9 cellular contexts compared by ENCODE assay signal in genomic region chr20:62860391-62860923, GRCh38. TPM values are rescaled to one million over a fixed set of nuclear protein-coding genes. Genes with fewer than 3 reads are reported as not detected.
DNase-seq lines count a peak whose midpoint lies in the region; ATAC-seq, FAIRE-seq and TF ChIP-seq lines count a peak whose summit lies in the region.
"Had no signal": no experiment of that assay in that cellular context is flagged by ENCODE, and none has a peak within 500 bp of the region (broad histone marks: within the 10 kb centered on the region; RNA-seq: fewer than 3 reads in every experiment).

No MANE protein-coding gene starts in this region.

- H3K27ac ChIP-seq in K562 (ENCODE audit: extremely low read depth, low read depth, low read length) (no peak overlapping the region), left lung (no peak overlapping the region), tibial nerve (peak overlapping the region in 2 of 4 donors; percentile 3 to 73), MM.1S (ENCODE audit: low read length) (no peak overlapping the region)
- H3K27ac ChIP-seq: body of pancreas had no signal

- CTCF ChIA-PET in K562 (lab: Yijun Ruan, JAX; ENCODE audit: low intra/inter-chr PET ratio): no interaction called here

- H3K9ac ChIP-seq in Loucy (ENCODE audit: low read depth, low read length, poor library complexity, severe bottlenecking) (peak overlapping the region; percentile 80), K562 (ENCODE audit: insufficient read depth in 1 of 2, low read depth in 2 of 2, low read length in 2 of 2) (peak overlapping the region; percentile 35 to 95), MM.1S (ENCODE audit: low read length) (no peak overlapping the region)

- no peaks in the 10 kb centered on the region for H3K9me1 ChIP-seq in K562 (ENCODE audit: control insufficient read depth, insufficient read depth, low read length)

- BruUV-seq in K562 (replicated peaks; lab: Mats Ljungman, UMichigan): no TSS peak

- H4K20me1 ChIP-seq in Loucy (ENCODE audit: insufficient read depth, low read length, poor library complexity, severe bottlenecking) (peaks cover 6% of the 10 kb centered on the region), K562 (replicated peaks; ENCODE audit: control insufficient read depth, insufficient read depth, low read length) (0 out of 2 replicates have a peak, but pooled peaks cover 7% of the 10 kb centered on the region), MM.1S (ENCODE audit: insufficient read depth, low read length) (no peaks in the 10 kb centered on the region)

- no peak for ATAC-seq in K562
- no peak for ATAC-seq in left lung
- ATAC-seq in GM21717 (IDR thresholded peaks at IDR 0.05; ENCODE audit: unreplicated experiment): no peak

- peaks cover 6% of the 10 kb centered on the region; the same call in 1 of the 2 replicates for H3K36me3 ChIP-seq in Loucy (ENCODE audit: insufficient read depth, low read length)
- peaks cover 29% of the 10 kb centered on the region for H3K36me3 ChIP-seq in K562 (ENCODE audit: control insufficient read depth, insufficient read depth, low read length)
- peaks cover 0 to 10% of the 10 kb centered on the region in 2 donors for H3K36me3 ChIP-seq in left lung
- peaks cover 0 to 25% (median 0%) of the 10 kb centered on the region in 3 donors for H3K36me3 ChIP-seq in tibial nerve
- no peaks in the 10 kb centered on the region for H3K36me3 ChIP-seq in MM.1S (replicated peaks; ENCODE audit: insufficient read depth, low read length)

- H2AFZ ChIP-seq in Loucy (ENCODE audit: low read length) (no peak overlapping the region), K562 (ENCODE audit: low read depth, low read length) (no peak overlapping the region), MM.1S (ENCODE audit: low read length) (no peak overlapping the region)

- H3K27me3 ChIP-seq in Loucy (ENCODE audit: insufficient read depth, low read length, poor library complexity, severe bottlenecking) (no peaks in the 10 kb centered on the region), K562 (ENCODE audit: control insufficient read depth in 2 of 2, insufficient read depth in 2 of 2, low read length in 2 of 2) (no peaks in the 10 kb centered on the region), left lung (peaks cover 0 to 12% of the 10 kb centered on the region in 2 donors), tibial nerve (no peaks in the 10 kb centered on the region), MM.1S (replicated peaks; ENCODE audit: insufficient read depth, low read length) (peaks cover 15% of the 10 kb centered on the region)
- H3K27me3 ChIP-seq: body of pancreas had no signal

- H3K4me1 ChIP-seq in Loucy (ENCODE audit: insufficient read depth, low read length, poor library complexity, severe bottlenecking): peaks cover 19% of the 10 kb centered on the region
- peaks cover 13 to 33% of the 10 kb centered on the region in 2 experiments; a peak in 4 of 5 replicates for H3K4me1 ChIP-seq in K562 (replicated peaks in 1 of 2; ENCODE audit: control insufficient read depth in 2 of 2, insufficient read depth in 2 of 2, low read length in 2 of 2)
- peaks cover 7 to 19% of the 10 kb centered on the region in 2 donors for H3K4me1 ChIP-seq in left lung
- H3K4me1 ChIP-seq in tibial nerve: peaks cover 0 to 26% (median 13%) of the 10 kb centered on the region in 4 donors
- peaks cover 3% of the 10 kb centered on the region; the same call in 1 of the 2 replicates for H3K4me1 ChIP-seq in MM.1S (ENCODE audit: low read length)

- POLR2A ChIA-PET in K562 (lab: Yijun Ruan, JAX): interaction anchor here (0.6 kb wide), 1 partner anchor 38 kb away, joined by 3 read pairs; no protein-coding TSS in a partner anchor

- H3K9me3 ChIP-seq in Loucy (ENCODE audit: insufficient read depth, low read depth, low read length) (no peaks in the 10 kb centered on the region), K562 (replicated peaks; ENCODE audit: control insufficient read depth, insufficient read depth, low read depth, low read length) (no peaks in the 10 kb centered on the region), left lung (no peaks in the 10 kb centered on the region), tibial nerve (no peaks in the 10 kb centered on the region), MM.1S (replicated peaks; ENCODE audit: insufficient read depth, low read length) (no peaks in the 10 kb centered on the region)
- H3K9me3 ChIP-seq: body of pancreas had no signal

- peak overlapping the region; percentile 77 for H3K4me3 ChIP-seq in Loucy (ENCODE audit: low read length, poor library complexity, severe bottlenecking)
- H3K4me3 ChIP-seq in K562: peak overlapping the region; percentile 49
- H3K4me3 ChIP-seq in left lung: peak overlapping the region; percentile 5 to 42
- peak overlapping the region; percentile 8 to 60 (median 34) for H3K4me3 ChIP-seq in tibial nerve
- no peak overlapping the region for H3K4me3 ChIP-seq in MM.1S (ENCODE audit: low read length)
- H3K4me3 ChIP-seq: body of pancreas had no signal

- peak; percentile 37 for TF ChIP-seq CTCF in Loucy (conservative IDR thresholded peaks at IDR 0.05; ENCODE audit: low read length)
- peak in 1 of 3 experiments; percentile 24; a peak in 2 of 6 replicates for TF ChIP-seq CTCF in K562 (IDR thresholded peaks at IDR 0.05 in 2 of 3, conservative IDR thresholded peaks at IDR 0.05 in 1 of 3; ENCODE audit: insufficient read depth in 2 of 3, low read depth in 1 of 3, low read length in 3 of 3)
- no peak for TF ChIP-seq CTCF in left lung (IDR thresholded peaks at IDR 0.05)
- TF ChIP-seq CTCF in tibial nerve (IDR thresholded peaks at IDR 0.05): no peak
- TF ChIP-seq CTCF in MM.1S (IDR thresholded peaks at IDR 0.05; ENCODE audit: low read length): no peak

- H3K79me2 ChIP-seq in Loucy (ENCODE audit: insufficient read depth, low read length) (peaks cover 41% of the 10 kb centered on the region), K562 (ENCODE audit: control insufficient read depth, insufficient read depth, low read length) (peaks cover 23% of the 10 kb centered on the region), MM.1S (ENCODE audit: low read length) (peaks cover 9% of the 10 kb centered on the region)

- DNase-seq in NCI-H2227 (lab: John Stamatoyannopoulos, UW; ENCODE audit: unreplicated experiment) (peak; percentile 55), NCI-H2227 treated with DMSO at 0.1 percent for 48 hours (lab: John Stamatoyannopoulos, UW) (no peak), K562 (ENCODE audit: extremely low read depth in 1 of 4, low spot score in 3 of 4) (peak in 1 of 4 experiments; percentile 25), left lung (peak; percentile 35 to 79), tibial nerve (ENCODE audit: low spot score in 2 of 2) (no peak), MM.1S (no peak)

- H3K9me2 ChIP-seq in Loucy (replicated peaks; ENCODE audit: low read depth, low read length) (no peaks in the 10 kb centered on the region), MM.1S (replicated peaks; ENCODE audit: insufficient read depth, low read length) (no peaks in the 10 kb centered on the region)

- H3F3A ChIP-seq in Loucy (ENCODE audit: low read depth): no peaks in the 10 kb centered on the region
- no peaks in the 10 kb centered on the region for H3F3A ChIP-seq in MM.1S (ENCODE audit: insufficient read depth, low read length)

- in situ Hi-C loops in K562 (cut with MboI): no loop called here

- intact Hi-C loops in K562 (cut with micrococcal nuclease) (no loop called here), left lung (cut with DNase I) (no loop called here)

- peak; percentile 15 for FAIRE-seq in K562 (lab: Jason Lieb, UNC)

- no peak for TF ChIP-seq POLR2A in K562 (conservative IDR thresholded peaks at IDR 0.05)
- TF ChIP-seq POLR2A in tibial nerve (IDR thresholded peaks at IDR 0.05): no peak

- no peak for TF ChIP-seq RAD21 in K562 (CRISPR knock-in tag; conservative IDR thresholded peaks at IDR 0.05 in 1 of 2, IDR thresholded peaks at IDR 0.05 in 1 of 2)

- WGBS in K562 (ENCODE audit: insufficient coverage, low coverage, missing lambda C conversion rate): 4% methylated on average over 20 of the region's 24 CpGs
- WGBS in tibial nerve, 2 donors: 13 to 14% methylated on average over 18 to 24 of the region's 24 CpGs

- TF ChIP-seq EP300 in K562 (IDR thresholded peaks at IDR 0.05; ENCODE audit: low read length) (no peak), tibial nerve (IDR thresholded peaks at IDR 0.05) (no peak)

- H3K4me2 ChIP-seq in Loucy (ENCODE audit: low read depth, low read length, poor library complexity, severe bottlenecking) (peak overlapping the region; percentile 77), K562 (ENCODE audit: insufficient read depth, low read length) (peak overlapping the region; percentile 73), MM.1S (ENCODE audit: low read depth, low read length) (no peak overlapping the region)

RNA-seq across cellular contexts. Expression of gene TCFL5, which starts 1.2 kb away (rescaled TPM):
- total RNA-seq in K562 (2011; cell fraction: chromatin; rRNA removed; ENCODE audit: low replicate concordance): 13.1 and 14.9 TPM in 2 replicates
- total RNA-seq in K562 (2011; cell fraction: nucleolus; rRNA removed): 7.5 and 9.5 TPM in 2 replicates
- 8.6 and 8.8 TPM in 2 replicates for total RNA-seq in K562 (2011; cell fraction: nucleoplasm; rRNA removed)
- 11.1 and 11.2 TPM in 2 replicates for total RNA-seq in K562 (2014; rRNA removed)
- 7.4 and 7.9 TPM in 2 replicates for total RNA-seq in K562 (2014; rRNA removed; fragmentation: Illumina TruSeq; extraction: Trizol)
- 9.2 and 10.2 TPM in 2 replicates for total RNA-seq in K562 (2015; rRNA removed; fragmentation: Illumina TruSeq; extraction: Trizol)
- 11.1 and 12.6 TPM in 2 replicates for total RNA-seq in K562 (2021)
- polyA plus RNA-seq in K562 (2011; rRNA removed): 8.5 and 12.2 TPM in 2 replicates
- polyA plus RNA-seq in K562 (2011; cell fraction: cytosol; rRNA removed): 4.3 and 4.4 TPM in 2 replicates
- polyA plus RNA-seq in K562 (2011; cell fraction: nucleus; rRNA removed): 8.0 and 8.3 TPM in 2 replicates
- 6.7 and 8.1 TPM in 2 replicates for polyA plus RNA-seq in K562 (2012)
- 5.9 and 7.9 TPM in 2 replicates for polyA plus RNA-seq in K562 (2014; fragmentation: Illumina TruSeq; extraction: Trizol)
- polyA plus RNA-seq in K562 (2014; fragmentation: Nextera tagmentation; extraction: Ambion mirVana): 1 to 10 TPM in 1 of 2 experiments, under 1 TPM in 1; 1.00 to 1.1 TPM
- 9.1 and 10.5 TPM in 2 replicates for polyA plus RNA-seq in K562 (2014; rRNA removed)
- polyA minus RNA-seq in K562 (2011; rRNA and poly(A)+ RNA removed): 6.6 and 6.8 TPM in 2 replicates
- polyA minus RNA-seq in K562 (2011; cell fraction: cytosol; rRNA and poly(A)+ RNA removed): 3.8 and 6.5 TPM in 2 replicates
- 1.9 and 3.9 TPM in 2 replicates for polyA minus RNA-seq in K562 (2011; cell fraction: nucleus; rRNA and poly(A)+ RNA removed)
- 1 to 10 TPM; 7.4 to 8.5 TPM for total RNA-seq in left lung
- total RNA-seq in tibial nerve: 10 to 100 TPM in 3 of 4 donors, 1 to 10 TPM in 1; 9.8 to 25.1 (median 16.2) TPM

RNA-seq across cellular contexts. Expression of gene COL9A3, which starts 43.6 kb away (rescaled TPM):
- total RNA-seq in K562 (2011; cell fraction: chromatin; rRNA removed; ENCODE audit: low replicate concordance): 2.5 and 7.3 TPM in 2 replicates
- 4.0 and 4.9 TPM in 2 replicates for total RNA-seq in K562 (2011; cell fraction: nucleolus; rRNA removed)
- 2.8 and 4.0 TPM in 2 replicates for total RNA-seq in K562 (2011; cell fraction: nucleoplasm; rRNA removed)
- total RNA-seq in K562 (2014; rRNA removed): 0.77 and 1.9 TPM in 2 replicates
- 0.18 and 0.51 TPM in 2 replicates for total RNA-seq in K562 (2014; rRNA removed; fragmentation: Illumina TruSeq; extraction: Trizol)
- 0.98 and 1.4 TPM in 2 replicates for total RNA-seq in K562 (2015; rRNA removed; fragmentation: Illumina TruSeq; extraction: Trizol)
- 1.3 and 1.7 TPM in 2 replicates for total RNA-seq in K562 (2021)
- polyA plus RNA-seq in K562 (2011; rRNA removed): 1.3 and 2.5 TPM in 2 replicates
- polyA plus RNA-seq in K562 (2011; cell fraction: cytosol; rRNA removed): 1.7 and 1.9 TPM in 2 replicates
- 12.1 and 20.8 TPM in 2 replicates for polyA plus RNA-seq in K562 (2011; cell fraction: nucleus; rRNA removed)
- 2.0 and 3.0 TPM in 2 replicates for polyA plus RNA-seq in K562 (2012)
- 0.48 and 0.76 TPM in 2 replicates for polyA plus RNA-seq in K562 (2014; fragmentation: Illumina TruSeq; extraction: Trizol)
- polyA plus RNA-seq in K562 (2014; fragmentation: Nextera tagmentation; extraction: Ambion mirVana): under 1 TPM in 1 of 2 experiments, not detected in 1; 0.14 TPM
- 3.0 and 3.6 TPM in 2 replicates for polyA plus RNA-seq in K562 (2014; rRNA removed)
- polyA minus RNA-seq in K562 (2011; rRNA and poly(A)+ RNA removed): 0.35 and 0.87 TPM in 2 replicates
- 1.3 TPM in 1 of 2 replicates, not detected in the other for polyA minus RNA-seq in K562 (2011; cell fraction: cytosol; rRNA and poly(A)+ RNA removed)
- polyA minus RNA-seq in K562 (2011; cell fraction: nucleus; rRNA and poly(A)+ RNA removed): 1.2 and 2.3 TPM in 2 replicates
- total RNA-seq in left lung: 1 to 10 TPM; 2.3 to 2.6 TPM
- total RNA-seq in tibial nerve: 10 to 100 TPM; 51.3 to 81.2 (median 63.5) TPM

RNA-seq across cellular contexts. Expression of gene OGFR, which starts 55.8 kb away (rescaled TPM):
- total RNA-seq in K562 (2011; cell fraction: chromatin; rRNA removed; ENCODE audit: low replicate concordance): 16.5 and 43.5 TPM in 2 replicates
- 33.8 and 38.4 TPM in 2 replicates for total RNA-seq in K562 (2011; cell fraction: nucleolus; rRNA removed)
- total RNA-seq in K562 (2011; cell fraction: nucleoplasm; rRNA removed): 22.4 and 24.6 TPM in 2 replicates
- total RNA-seq in K562 (2014; rRNA removed): 56.3 and 56.5 TPM in 2 replicates
- 8.9 and 10.3 TPM in 2 replicates for total RNA-seq in K562 (2014; rRNA removed; fragmentation: Illumina TruSeq; extraction: Trizol)
- total RNA-seq in K562 (2015; rRNA removed; fragmentation: Illumina TruSeq; extraction: Trizol): 17.5 and 18.7 TPM in 2 replicates
- total RNA-seq in K562 (2021): 33.1 and 36.5 TPM in 2 replicates
- polyA plus RNA-seq in K562 (2011; rRNA removed): 23.3 and 25.4 TPM in 2 replicates
- polyA plus RNA-seq in K562 (2011; cell fraction: cytosol; rRNA removed): 15.8 and 36.7 TPM in 2 replicates
- 32.3 and 48.8 TPM in 2 replicates for polyA plus RNA-seq in K562 (2011; cell fraction: nucleus; rRNA removed)
- polyA plus RNA-seq in K562 (2012): 21.1 and 26.0 TPM in 2 replicates
- 16.6 and 22.0 TPM in 2 replicates for polyA plus RNA-seq in K562 (2014; fragmentation: Illumina TruSeq; extraction: Trizol)
- polyA plus RNA-seq in K562 (2014; fragmentation: Nextera tagmentation; extraction: Ambion mirVana): under 1 TPM; 0.39 TPM
- 34.2 and 36.7 TPM in 2 replicates for polyA plus RNA-seq in K562 (2014; rRNA removed)
- 17.7 and 23.1 TPM in 2 replicates for polyA minus RNA-seq in K562 (2011; rRNA and poly(A)+ RNA removed)
- 19.9 and 22.3 TPM in 2 replicates for polyA minus RNA-seq in K562 (2011; cell fraction: cytosol; rRNA and poly(A)+ RNA removed)
- 8.8 and 9.7 TPM in 2 replicates for polyA minus RNA-seq in K562 (2011; cell fraction: nucleus; rRNA and poly(A)+ RNA removed)
- 10 to 100 TPM; 40.9 to 58.3 TPM for total RNA-seq in left lung
- 100 to 1,000 TPM in 1 of 4 donors, 10 to 100 TPM in 3; 67.1 to 108 (median 80.8) TPM for total RNA-seq in tibial nerve

Comparison
In these comparisons a context has a peak if more than half of its experiments do, and no peak if none do; other contexts are left out.
1. DNase-seq: peak in NCI-H2227 (single experiment) and left lung (2 of 2); none in NCI-H2227 treated with DMSO at 0.1 percent for 48 hours (single experiment), tibial nerve (0 of 2) and MM.1S (single experiment).
2. RNA of gene COL9A3, which starts 43.6 kb away (total RNA-seq): 51.3 to 81.2 TPM in tibial nerve; 2.3 to 2.6 TPM in left lung and 0.18 to 7.3 TPM in K562; every median in the first group is over 4 times any median in the second.